In genomic region chr5:59586811-59587340, GRCh38 we compare ENCODE assay signal across 13 cellular contexts.
DNase-seq lines count a peak whose midpoint lies in the region; ATAC-seq and TF ChIP-seq lines count a peak whose summit lies in the region.
"Had no signal": no experiment of that assay in that cellular context is flagged by ENCODE, and none has a peak within 500 bp of the region (broad histone marks: within the 10 kb centered on the region; RNA-seq: fewer than 3 reads in every experiment).

No MANE protein-coding gene starts in this region.

- TF ChIP-seq CTCF in stomach (IDR thresholded peaks at IDR 0.05) (no peak), OCI-LY7 (conservative IDR thresholded peaks at IDR 0.05; ENCODE audit: low read length) (no peak)

- no peak overlapping the region for H2AFZ ChIP-seq in OCI-LY7 (ENCODE audit: low read length)

- H3K9me2 ChIP-seq in OCI-LY7 (ENCODE audit: insufficient read depth, low read length) = no peaks in the 10 kb centered on the region; the same call in 1 of the 2 replicates

- no peak overlapping the region for H3K4me2 ChIP-seq in OCI-LY7 (ENCODE audit: low read length)

- CTCF ChIA-PET in OCI-LY7 (lab: Charles Lee; ENCODE audit: unreplicated experiment) = no interaction called here

- intact Hi-C loops in stomach (cut with DNase I; ENCODE audit: low total_unique reads) (no loop called here), OCI-LY7 (cut with micrococcal nuclease; ENCODE audit: unreplicated experiment) (no loop called here)

- 69 to 80% (median 73%) methylated on average over 7 of the region's 7 CpGs for WGBS in stomach, 5 donors

- no peak overlapping the region for H3K9ac ChIP-seq in HUES48 (ENCODE audit: low read depth, low read length)

- H3K27me3 ChIP-seq in HUES48 (ENCODE audit: control insufficient read depth, insufficient read depth, low read length) (no peaks in the 10 kb centered on the region), muscle layer of duodenum (ENCODE audit: low read depth, low read length) (no peaks in the 10 kb centered on the region), stomach (no peaks in the 10 kb centered on the region)
- H3K27me3 ChIP-seq: brain microvascular endothelial cell, Peyer's patch had no signal

- H3K36me3 ChIP-seq in HUES48 (ENCODE audit: control insufficient read depth, insufficient read depth, low read length) (no peaks in the 10 kb centered on the region), muscle layer of duodenum (ENCODE audit: control insufficient read depth in 1 of 2, insufficient read depth in 2 of 2, low read length in 2 of 2) (no peaks in the 10 kb centered on the region), stomach (no peaks in the 10 kb centered on the region), OCI-LY7 (ENCODE audit: insufficient read depth, low read length) (no peaks in the 10 kb centered on the region)
- H3K36me3 ChIP-seq: brain microvascular endothelial cell, HAP-1, Peyer's patch had no signal

- POLR2A ChIA-PET in OCI-LY7 (lab: Charles Lee) = no interaction called here

- H3K4me3 ChIP-seq in HUES48 (ENCODE audit: low read depth, low read length) = peak overlapping the region; percentile 4; the same call in 1 of the 2 replicates
- H3K4me3 ChIP-seq in muscle layer of duodenum (ENCODE audit: low read depth in 1 of 2, low read length in 2 of 2) = peak overlapping the region; percentile 37 to 57
- peak overlapping the region; percentile 22 to 36 (median 32) for H3K4me3 ChIP-seq in stomach
- H3K4me3 ChIP-seq in OCI-LY7 (ENCODE audit: low read depth, low read length, poor library complexity, severe bottlenecking) = no peak overlapping the region
- H3K4me3 ChIP-seq: HAP-1 had no signal

- DNase-seq in stomach (no peak), OCI-LY7 (ENCODE audit: low spot score) (no peak), GM03348 (ENCODE audit: low spot score) (no peak), NCI-H2029 (lab: John Stamatoyannopoulos, UW) (no peak)
- DNase-seq: activated CD4-positive, alpha-beta T cell treated with anti-CD3 and anti-CD28 coated beads, Interleukin-2, amount 10 ng/mL, durations not matched to agents 7 days and 5 days; T-helper 1 cell had no signal

- TF ChIP-seq POLR2A in stomach (IDR thresholded peaks at IDR 0.05) = no peak

- H3K4me1 ChIP-seq in HUES48 (ENCODE audit: control insufficient read depth, insufficient read depth, low read length) (peaks cover 48% of the 10 kb centered on the region), muscle layer of duodenum (ENCODE audit: control insufficient read depth in 1 of 2, insufficient read depth in 2 of 2, low read length in 2 of 2) (peaks cover 0 to 24% of the 10 kb centered on the region in 2 donors), stomach (peaks cover 0 to 55% (median 24%) of the 10 kb centered on the region in 4 donors), OCI-LY7 (ENCODE audit: insufficient read depth, low read length, poor library complexity, severe bottlenecking) (no peaks in the 10 kb centered on the region)
- H3K4me1 ChIP-seq: HAP-1 had no signal

- no peaks in the 10 kb centered on the region for H4K20me1 ChIP-seq in OCI-LY7 (ENCODE audit: insufficient read depth, low read length)

- H3K79me2 ChIP-seq in OCI-LY7 (ENCODE audit: insufficient read depth, low read depth, low read length) = no peaks in the 10 kb centered on the region

- H3K27ac ChIP-seq in HUES48 (ENCODE audit: low read depth, low read length) (no peak overlapping the region), cingulate gyrus (ENCODE audit: low read depth, low read length) (peak overlapping the region; percentile 35), muscle layer of duodenum (ENCODE audit: low read length) (no peak overlapping the region), stomach (peak overlapping the region in 4 of 5 donors; percentile 27 to 71 (median 62)), OCI-LY7 (ENCODE audit: low read depth, low read length, poor library complexity, severe bottlenecking) (no peak overlapping the region)
- H3K27ac ChIP-seq: brain microvascular endothelial cell had no signal

- no peak for ATAC-seq in HG03432 (IDR thresholded peaks at IDR 0.05; ENCODE audit: unreplicated experiment)

- H3K9me3 ChIP-seq in HUES48 (ENCODE audit: control insufficient read depth, insufficient read depth, low read length) (no peaks in the 10 kb centered on the region), muscle layer of duodenum (ENCODE audit: control insufficient read depth in 1 of 2, low read length in 2 of 2) (no peaks in the 10 kb centered on the region), stomach (no peaks in the 10 kb centered on the region), OCI-LY7 (ENCODE audit: low read length) (no peaks in the 10 kb centered on the region)
- H3K9me3 ChIP-seq: HAP-1, Peyer's patch had no signal

- TF ChIP-seq EP300 in stomach (IDR thresholded peaks at IDR 0.05) = no peak

- BruUV-seq in OCI-LY7 (replicated peaks; lab: Mats Ljungman, UMichigan) = no TSS peak

Comparison
In these comparisons a context has a peak if more than half of its experiments do, and no peak if none do; other contexts are left out.
1. H3K27ac ChIP-seq: peak in cingulate gyrus (single experiment) and stomach (4 of 5); none in HUES48 (single experiment), muscle layer of duodenum (single experiment) and OCI-LY7 (single experiment).